ENCODE assay signal across 8 cellular contexts in the genomic region with DNA sequence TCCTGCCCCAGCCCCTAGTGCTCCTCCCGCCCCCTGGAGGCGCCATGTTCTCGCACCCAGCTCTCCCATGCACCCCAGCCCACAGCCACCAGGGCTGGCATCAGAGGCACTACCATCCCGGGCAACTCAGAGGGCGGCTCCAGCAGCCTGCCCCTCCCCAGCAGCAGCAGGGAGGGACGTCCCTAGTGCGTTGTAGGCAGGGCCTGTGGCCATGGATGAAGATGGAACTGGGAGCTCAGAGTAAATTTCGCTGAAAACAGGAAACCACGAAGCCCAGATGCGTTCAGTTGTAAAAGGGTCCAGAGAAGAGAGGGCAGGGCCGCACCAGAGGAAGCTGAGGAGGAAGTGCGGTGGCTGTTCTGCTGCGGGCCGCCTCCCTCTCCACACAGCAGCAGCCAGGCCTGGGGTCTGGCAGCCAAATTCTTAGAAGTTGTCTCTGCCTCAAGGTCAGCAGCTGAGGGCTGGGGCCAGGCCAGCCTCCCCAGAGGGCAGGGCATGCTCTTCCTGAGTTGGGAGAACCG.
DNase-seq lines count a peak whose midpoint lies in the region; ATAC-seq and TF ChIP-seq lines count a peak whose summit lies in the region.

No MANE protein-coding gene starts in this region.

- ATAC-seq in HG03097 (IDR thresholded peaks at IDR 0.05; ENCODE audit: low FRiP score, unreplicated experiment) = peak; percentile 59
- ATAC-seq in effector memory CD8-positive, alpha-beta T cell (replicated peaks) = peak; percentile 83
- no peak for ATAC-seq in HG03378 (IDR thresholded peaks at IDR 0.05; ENCODE audit: unreplicated experiment)

- peaks cover 78% of the 10 kb centered on the region for H3K36me3 Mint-ChIP-seq in effector memory CD8-positive, alpha-beta T cell (ENCODE audit: insufficient read depth)

- H3K4me1 Mint-ChIP-seq in effector memory CD8-positive, alpha-beta T cell (ENCODE audit: low read depth in 2 of 2) = peaks cover 77 to 90% of the 10 kb centered on the region in 2 donors

- H3K4me3 Mint-ChIP-seq in effector memory CD8-positive, alpha-beta T cell = peak overlapping the region; percentile 71 to 82

- no peak for TF ChIP-seq CTCF in GM12865 (IDR thresholded peaks at IDR 0.05; ENCODE audit: insufficient read depth, low read depth, low read length, missing control alignments)

- H3K27me3 Mint-ChIP-seq in effector memory CD8-positive, alpha-beta T cell = no peaks in the 10 kb centered on the region

- no peak overlapping the region for H3K4me3 ChIP-seq in GM12865 (ENCODE audit: low read depth, low read length)

- H3K27ac Mint-ChIP-seq in effector memory CD8-positive, alpha-beta T cell = peak overlapping the region; percentile 90 to 95

- peak; percentile 83 for DNase-seq in GM12865 (ENCODE audit: low read depth)
- peak; percentile 39 to 54 for DNase-seq in activated CD4-positive, alpha-beta T cell treated with anti-CD3 and anti-CD28 coated beads for 24 hours (ENCODE audit: low read depth in 2 of 2)
- DNase-seq in effector memory CD8-positive, alpha-beta T cell = peak; percentile 65 to 68 (median 67)
- peak in 6 of 10 donors; percentile 34 to 88 (median 58) for DNase-seq in posterior cingulate gyrus
- DNase-seq in dedifferentiated amniotic fluid mesenchymal stem cell (ENCODE audit: extremely low spot score) = no peak
- DNase-seq in SW 1271 (lab: John Stamatoyannopoulos, UW) = no peak

- intact Hi-C loops in posterior cingulate gyrus (cut with DNase I) = no loop called here

- no peaks in the 10 kb centered on the region for H3K9me3 Mint-ChIP-seq in effector memory CD8-positive, alpha-beta T cell

Comparison
In these comparisons a context has a peak if more than half of its experiments do, and no peak if none do; other contexts are left out.
1. DNase-seq: peak in GM12865 (single experiment), activated CD4-positive, alpha-beta T cell treated with anti-CD3 and anti-CD28 coated beads for 24 hours (2 of 2), effector memory CD8-positive, alpha-beta T cell (3 of 3) and posterior cingulate gyrus (6 of 10); none in dedifferentiated amniotic fluid mesenchymal stem cell (single experiment) and SW 1271 (0 of 2).